8 cellular contexts compared by ENCODE assay signal in genomic region chr5:143051244-143052058, GRCh38.
DNase-seq lines count a peak whose midpoint lies in the region; ATAC-seq, FAIRE-seq and TF ChIP-seq lines count a peak whose summit lies in the region.

No MANE protein-coding gene starts in this region.

- H3K4me3 ChIP-seq in keratinocyte (ENCODE audit: control insufficient read depth in 2 of 3, extremely low read depth in 1 of 3, insufficient read depth in 2 of 3, low read depth in 1 of 3, low read length in 3 of 3), result no peak overlapping the region
- no peak overlapping the region for H3K4me3 ChIP-seq in upper lobe of right lung

- peaks cover 14% of the 10 kb centered on the region for H3K36me3 Mint-ChIP-seq in activated T-helper 1 cell treated with anti-CD3 and anti-CD28 coated beads, Interleukin-12 subunit alpha, Interleukin-12 subunit beta, Interleukin-2, Interleukin-4 antibody, amounts not matched to agents 30 ng/mL and 10 ng/mL and 1 ng/mL, durations not matched to agents 14 hours and 24 hours and 36 hours (ENCODE audit: low read depth)
- H3K36me3 Mint-ChIP-seq in stimulated activated effector memory CD8-positive, alpha-beta T cell treated with anti-CD3 and anti-CD28 coated beads, Interleukin-12 subunit alpha, Interleukin-12 subunit beta, amount 100 ng/mL, for 72 hours, result peaks cover 24% of the 10 kb centered on the region
- peaks cover 20% of the 10 kb centered on the region for H3K36me3 Mint-ChIP-seq in activated CD8-positive, alpha-beta T cell treated with anti-CD3 and anti-CD28 coated beads, Interleukin-2, amount 10 ng/mL, durations not matched to agents 7 days and 5 days (ENCODE audit: low read depth)

- FAIRE-seq in GM12891 (lab: Jason Lieb, UNC) (peak; percentile 74), keratinocyte (lab: Jason Lieb, UNC) (peak; percentile 84)

- peak overlapping the region; percentile 68 for H3K27ac Mint-ChIP-seq in activated T-helper 1 cell treated with anti-CD3 and anti-CD28 coated beads, Interleukin-12 subunit alpha, Interleukin-12 subunit beta, Interleukin-2, Interleukin-4 antibody, amounts not matched to agents 30 ng/mL and 10 ng/mL and 1 ng/mL, durations not matched to agents 14 hours and 24 hours and 36 hours
- no peak overlapping the region for H3K27ac Mint-ChIP-seq in stimulated activated effector memory CD8-positive, alpha-beta T cell treated with anti-CD3 and anti-CD28 coated beads, Interleukin-12 subunit alpha, Interleukin-12 subunit beta, amount 100 ng/mL, for 72 hours
- H3K27ac Mint-ChIP-seq in activated CD8-positive, alpha-beta T cell treated with anti-CD3 and anti-CD28 coated beads, Interleukin-2, amount 10 ng/mL, durations not matched to agents 7 days and 5 days, result no peak overlapping the region

- intact Hi-C loops in activated T-helper 1 cell treated with anti-CD3 and anti-CD28 coated beads, Interleukin-12 subunit alpha, Interleukin-12 subunit beta, Interleukin-2, Interleukin-4 antibody, amounts not matched to agents 30 ng/mL and 10 ng/mL and 1 ng/mL, durations not matched to agents 14 hours and 24 hours and 36 hours (cut with micrococcal nuclease), result loop anchor here (10.0 kb wide), 1 partner anchor 227 kb away; no protein-coding TSS in a partner anchor
- intact Hi-C loops in upper lobe of right lung (cut with DNase I), result no loop called here

- H3K9me1 ChIP-seq in keratinocyte (ENCODE audit: control insufficient read depth, extremely low read depth, insufficient read depth, low read length), result no peaks in the 10 kb centered on the region

- H3K27me3 ChIP-seq in keratinocyte (ENCODE audit: control insufficient read depth, extremely low read depth, insufficient read depth, low read length), result no peaks in the 10 kb centered on the region
- no peaks in the 10 kb centered on the region for H3K27me3 ChIP-seq in upper lobe of right lung

- POLR2A ChIA-PET in activated CD8-positive, alpha-beta T cell treated with anti-CD3 and anti-CD28 coated beads, Interleukin-2, amount 10 ng/mL, durations not matched to agents 7 days and 5 days (lab: Charles Lee), result no interaction called here

- peak overlapping the region; percentile 55 for H3K4me2 ChIP-seq in keratinocyte (ENCODE audit: control insufficient read depth, extremely low read depth, insufficient read depth, low read depth, low read length)

- DNase-seq in GM12891 (ENCODE audit: insufficient read length, low spot score) (no peak), NCI-H1436 treated with DMSO at 0.1 percent for 48 hours (lab: John Stamatoyannopoulos, UW) (peak; percentile 88), keratinocyte (ENCODE audit: low read depth, low spot score) (no peak), upper lobe of right lung (no peak)
- no peak for DNase-seq in activated T-helper 1 cell treated with anti-CD3 and anti-CD28 coated beads, Interleukin-12 subunit alpha, Interleukin-12 subunit beta, Interleukin-2, Interleukin-4 antibody, amounts not matched to agents 30 ng/mL and 10 ng/mL and 1 ng/mL, durations not matched to agents 14 hours and 24 hours and 36 hours (ENCODE audit: low spot score)
- no peak for DNase-seq in stimulated activated effector memory CD8-positive, alpha-beta T cell treated with anti-CD3 and anti-CD28 coated beads, Interleukin-12 subunit alpha, Interleukin-12 subunit beta, amount 100 ng/mL, for 72 hours (ENCODE audit: low spot score in 2 of 2)
- DNase-seq in activated CD8-positive, alpha-beta T cell treated with anti-CD3 and anti-CD28 coated beads, Interleukin-2, amount 10 ng/mL, durations not matched to agents 7 days and 5 days, result no peak

- H3K9ac ChIP-seq in keratinocyte (ENCODE audit: control insufficient read depth, extremely low read depth, insufficient read depth, low read length), result no peak overlapping the region

- H3K9me3 Mint-ChIP-seq in activated T-helper 1 cell treated with anti-CD3 and anti-CD28 coated beads, Interleukin-12 subunit alpha, Interleukin-12 subunit beta, Interleukin-2, Interleukin-4 antibody, amounts not matched to agents 30 ng/mL and 10 ng/mL and 1 ng/mL, durations not matched to agents 14 hours and 24 hours and 36 hours, result no peaks in the 10 kb centered on the region
- no peaks in the 10 kb centered on the region for H3K9me3 Mint-ChIP-seq in stimulated activated effector memory CD8-positive, alpha-beta T cell treated with anti-CD3 and anti-CD28 coated beads, Interleukin-12 subunit alpha, Interleukin-12 subunit beta, amount 100 ng/mL, for 72 hours
- H3K9me3 Mint-ChIP-seq in activated CD8-positive, alpha-beta T cell treated with anti-CD3 and anti-CD28 coated beads, Interleukin-2, amount 10 ng/mL, durations not matched to agents 7 days and 5 days (ENCODE audit: insufficient read depth), result no peaks in the 10 kb centered on the region

- H3K36me3 ChIP-seq in keratinocyte (ENCODE audit: control insufficient read depth in 2 of 2, extremely low read depth in 1 of 2, insufficient read depth in 2 of 2, low read length in 2 of 2) (no peaks in the 10 kb centered on the region), upper lobe of right lung (no peaks in the 10 kb centered on the region)

- H3K79me2 ChIP-seq in keratinocyte (ENCODE audit: control insufficient read depth, insufficient read depth, low read length), result no peaks in the 10 kb centered on the region

- TF ChIP-seq CTCF in keratinocyte (optimal IDR thresholded peaks at IDR 0.05 in 1 of 3, IDR thresholded peaks at IDR 0.05 in 1 of 3, conservative IDR thresholded peaks at IDR 0.05 in 1 of 3; ENCODE audit: extremely low read depth in 1 of 3, insufficient read depth in 2 of 3, low read length in 3 of 3), result no peak
- no peak for TF ChIP-seq CTCF in upper lobe of right lung (IDR thresholded peaks at IDR 0.05)

- H4K20me1 ChIP-seq in keratinocyte (ENCODE audit: control insufficient read depth, extremely low read depth, insufficient read depth, low read length), result no peaks in the 10 kb centered on the region

- no peaks in the 10 kb centered on the region for H3K27me3 Mint-ChIP-seq in activated T-helper 1 cell treated with anti-CD3 and anti-CD28 coated beads, Interleukin-12 subunit alpha, Interleukin-12 subunit beta, Interleukin-2, Interleukin-4 antibody, amounts not matched to agents 30 ng/mL and 10 ng/mL and 1 ng/mL, durations not matched to agents 14 hours and 24 hours and 36 hours (ENCODE audit: insufficient read depth)
- no peaks in the 10 kb centered on the region for H3K27me3 Mint-ChIP-seq in activated CD8-positive, alpha-beta T cell treated with anti-CD3 and anti-CD28 coated beads, Interleukin-2, amount 10 ng/mL, durations not matched to agents 7 days and 5 days (ENCODE audit: low read depth)

- H3K4me1 Mint-ChIP-seq in activated T-helper 1 cell treated with anti-CD3 and anti-CD28 coated beads, Interleukin-12 subunit alpha, Interleukin-12 subunit beta, Interleukin-2, Interleukin-4 antibody, amounts not matched to agents 30 ng/mL and 10 ng/mL and 1 ng/mL, durations not matched to agents 14 hours and 24 hours and 36 hours (ENCODE audit: low read depth), result peaks cover 81% of the 10 kb centered on the region
- H3K4me1 Mint-ChIP-seq in stimulated activated effector memory CD8-positive, alpha-beta T cell treated with anti-CD3 and anti-CD28 coated beads, Interleukin-12 subunit alpha, Interleukin-12 subunit beta, amount 100 ng/mL, for 72 hours, result peaks cover 70% of the 10 kb centered on the region
- peaks cover 33% of the 10 kb centered on the region for H3K4me1 Mint-ChIP-seq in activated CD8-positive, alpha-beta T cell treated with anti-CD3 and anti-CD28 coated beads, Interleukin-2, amount 10 ng/mL, durations not matched to agents 7 days and 5 days (ENCODE audit: low read depth)

- H3K4me1 ChIP-seq in keratinocyte (ENCODE audit: control insufficient read depth, extremely low read depth, insufficient read depth, low read length) (peaks cover 16% of the 10 kb centered on the region), upper lobe of right lung (peaks cover 19% of the 10 kb centered on the region)

- peak overlapping the region; percentile 0 for H2AFZ ChIP-seq in keratinocyte (ENCODE audit: control insufficient read depth, low read length)

- ATAC-seq in upper lobe of right lung (peak; percentile 89), HG03439 (IDR thresholded peaks at IDR 0.05; ENCODE audit: unreplicated experiment) (no peak)
- ATAC-seq in stimulated activated effector memory CD8-positive, alpha-beta T cell treated with anti-CD3 and anti-CD28 coated beads, Interleukin-12 subunit alpha, Interleukin-12 subunit beta, amount 100 ng/mL, for 72 hours, result no peak
- ATAC-seq in activated CD8-positive, alpha-beta T cell treated with anti-CD3 and anti-CD28 coated beads, Interleukin-2, amount 10 ng/mL, durations not matched to agents 7 days and 5 days, result no peak

- CTCF ChIA-PET in activated CD8-positive, alpha-beta T cell treated with anti-CD3 and anti-CD28 coated beads, Interleukin-2, amount 10 ng/mL, durations not matched to agents 7 days and 5 days (lab: Charles Lee), result interaction anchor here (0.6 to 2.2 kb wide), 3 partner anchors 8 to 33 kb away, joined by 3 to 6 read pairs (median 4); no protein-coding TSS in a partner anchor

- dilution Hi-C loops in keratinocyte (cut with MboI; ENCODE audit: extremely low pct_ligation_motif_present, low sequenced_read_pairs), result no loop called here

- H3K9me3 ChIP-seq in keratinocyte (ENCODE audit: control insufficient read depth, low read depth, low read length), result no peaks in the 10 kb centered on the region
- H3K9me3 ChIP-seq in upper lobe of right lung, result no peaks in the 10 kb centered on the region

- no peak overlapping the region for H3K4me3 Mint-ChIP-seq in activated T-helper 1 cell treated with anti-CD3 and anti-CD28 coated beads, Interleukin-12 subunit alpha, Interleukin-12 subunit beta, Interleukin-2, Interleukin-4 antibody, amounts not matched to agents 30 ng/mL and 10 ng/mL and 1 ng/mL, durations not matched to agents 14 hours and 24 hours and 36 hours
- no peak overlapping the region for H3K4me3 Mint-ChIP-seq in stimulated activated effector memory CD8-positive, alpha-beta T cell treated with anti-CD3 and anti-CD28 coated beads, Interleukin-12 subunit alpha, Interleukin-12 subunit beta, amount 100 ng/mL, for 72 hours
- no peak overlapping the region for H3K4me3 Mint-ChIP-seq in activated CD8-positive, alpha-beta T cell treated with anti-CD3 and anti-CD28 coated beads, Interleukin-2, amount 10 ng/mL, durations not matched to agents 7 days and 5 days

- H3K27ac ChIP-seq in keratinocyte (ENCODE audit: control insufficient read depth, insufficient read depth, low read length), result no peak overlapping the region
- H3K27ac ChIP-seq in upper lobe of right lung, result peak overlapping the region; percentile 55

- no peak for TF ChIP-seq POLR2A in GM12891 (IDR thresholded peaks at IDR 0.05; ENCODE audit: low read depth, low read length)

TF ChIP-seq in GM12891, 5 proteins besides CTCF, POLR2A, EP300 and RAD21:
- no peak for TF ChIP-seq SPI1 (IDR thresholded peaks at IDR 0.05; ENCODE audit: low read depth, low read length)
